ENCODE assay signal across 3 cellular contexts in the genomic region with DNA sequence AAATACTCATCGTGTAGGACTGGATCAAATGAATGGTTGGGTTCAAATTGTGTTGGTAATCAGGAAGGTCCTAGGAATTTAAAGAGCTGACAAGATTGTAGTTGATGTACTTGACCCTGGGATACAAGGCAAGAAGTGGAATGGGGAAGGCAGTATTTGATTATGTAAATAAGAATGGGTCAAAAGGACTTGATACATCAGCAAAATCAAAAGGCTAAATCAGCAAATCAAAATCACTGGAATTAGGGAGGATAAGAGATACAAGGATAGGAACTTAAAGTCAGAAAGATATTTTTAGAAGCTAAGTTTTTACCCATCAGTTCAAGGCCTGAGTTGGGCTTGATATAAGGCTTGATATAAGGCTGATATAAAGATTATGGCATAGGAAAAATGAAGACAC.
A peak's percentile ranks its signal among the peaks of the same experiment; 100 is the strongest.
TF ChIP-seq lines count a peak whose summit lies in the region.

No MANE protein-coding gene starts in this region.

TF ChIP-seq in A549, 52 proteins besides CTCF, POLR2A, EP300 and RAD21:
- TF ChIP-seq FOSB (CRISPR knock-in tag; IDR thresholded peaks at IDR 0.05) (no peak), MAFK (IDR thresholded peaks at IDR 0.05; ENCODE audit: partially characterized antibody) (peak; percentile 38)

TF ChIP-seq in HCT116, 20 proteins besides CTCF, POLR2A, EP300 and RAD21:
- TF ChIP-seq TCF7L2 (IDR thresholded peaks at IDR 0.05; ENCODE audit: borderline replicate concordance, extremely low read depth, insufficient read depth, insufficient read length) (no peak), ZFX (IDR thresholded peaks at IDR 0.05) (no peak), SRF (IDR thresholded peaks at IDR 0.05; ENCODE audit: low read depth) (no peak), ELF1 (IDR thresholded peaks at IDR 0.05; ENCODE audit: borderline replicate concordance, low read depth) (no peak), EGR1 (IDR thresholded peaks at IDR 0.05; ENCODE audit: low read depth) (no peak), FOSL1 (IDR thresholded peaks at IDR 0.05; ENCODE audit: low read depth) (no peak)
- TF ChIP-seq, protein P1, sequence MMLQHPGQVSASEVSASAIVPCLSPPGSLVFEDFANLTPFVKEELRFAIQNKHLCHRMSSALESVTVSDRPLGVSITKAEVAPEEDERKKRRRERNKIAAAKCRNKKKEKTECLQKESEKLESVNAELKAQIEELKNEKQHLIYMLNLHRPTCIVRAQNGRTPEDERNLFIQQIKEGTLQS (IDR thresholded peaks at IDR 0.05): no peak
- TF ChIP-seq, protein P2, sequence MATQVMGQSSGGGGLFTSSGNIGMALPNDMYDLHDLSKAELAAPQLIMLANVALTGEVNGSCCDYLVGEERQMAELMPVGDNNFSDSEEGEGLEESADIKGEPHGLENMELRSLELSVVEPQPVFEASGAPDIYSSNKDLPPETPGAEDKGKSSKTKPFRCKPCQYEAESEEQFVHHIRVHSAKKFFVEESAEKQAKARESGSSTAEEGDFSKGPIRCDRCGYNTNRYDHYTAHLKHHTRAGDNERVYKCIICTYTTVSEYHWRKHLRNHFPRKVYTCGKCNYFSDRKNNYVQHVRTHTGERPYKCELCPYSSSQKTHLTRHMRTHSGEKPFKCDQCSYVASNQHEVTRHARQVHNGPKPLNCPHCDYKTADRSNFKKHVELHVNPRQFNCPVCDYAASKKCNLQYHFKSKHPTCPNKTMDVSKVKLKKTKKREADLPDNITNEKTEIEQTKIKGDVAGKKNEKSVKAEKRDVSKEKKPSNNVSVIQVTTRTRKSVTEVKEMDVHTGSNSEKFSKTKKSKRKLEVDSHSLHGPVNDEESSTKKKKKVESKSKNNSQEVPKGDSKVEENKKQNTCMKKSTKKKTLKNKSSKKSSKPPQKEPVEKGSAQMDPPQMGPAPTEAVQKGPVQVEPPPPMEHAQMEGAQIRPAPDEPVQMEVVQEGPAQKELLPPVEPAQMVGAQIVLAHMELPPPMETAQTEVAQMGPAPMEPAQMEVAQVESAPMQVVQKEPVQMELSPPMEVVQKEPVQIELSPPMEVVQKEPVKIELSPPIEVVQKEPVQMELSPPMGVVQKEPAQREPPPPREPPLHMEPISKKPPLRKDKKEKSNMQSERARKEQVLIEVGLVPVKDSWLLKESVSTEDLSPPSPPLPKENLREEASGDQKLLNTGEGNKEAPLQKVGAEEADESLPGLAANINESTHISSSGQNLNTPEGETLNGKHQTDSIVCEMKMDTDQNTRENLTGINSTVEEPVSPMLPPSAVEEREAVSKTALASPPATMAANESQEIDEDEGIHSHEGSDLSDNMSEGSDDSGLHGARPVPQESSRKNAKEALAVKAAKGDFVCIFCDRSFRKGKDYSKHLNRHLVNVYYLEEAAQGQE (IDR thresholded peaks at IDR 0.05; ENCODE audit: low read depth): no peak
TF ChIP-seq in HCT116: peak in this region for 0.

TF ChIP-seq in K562, 482 proteins besides CTCF, POLR2A, EP300 and RAD21:
- TF ChIP-seq SAFB2 (IDR thresholded peaks at IDR 0.05; ENCODE audit: borderline replicate concordance, low read depth, low read length, severe bottlenecking) (no peak), NR4A1 (CRISPR knock-in tag; IDR thresholded peaks at IDR 0.05) (no peak), NR4A1 (tag; IDR thresholded peaks at IDR 0.05) (no peak), ZNF316 (IDR thresholded peaks at IDR 0.05) (peak; percentile 51)
